1 cellular context compared by ENCODE assay signal in the genomic region with DNA sequence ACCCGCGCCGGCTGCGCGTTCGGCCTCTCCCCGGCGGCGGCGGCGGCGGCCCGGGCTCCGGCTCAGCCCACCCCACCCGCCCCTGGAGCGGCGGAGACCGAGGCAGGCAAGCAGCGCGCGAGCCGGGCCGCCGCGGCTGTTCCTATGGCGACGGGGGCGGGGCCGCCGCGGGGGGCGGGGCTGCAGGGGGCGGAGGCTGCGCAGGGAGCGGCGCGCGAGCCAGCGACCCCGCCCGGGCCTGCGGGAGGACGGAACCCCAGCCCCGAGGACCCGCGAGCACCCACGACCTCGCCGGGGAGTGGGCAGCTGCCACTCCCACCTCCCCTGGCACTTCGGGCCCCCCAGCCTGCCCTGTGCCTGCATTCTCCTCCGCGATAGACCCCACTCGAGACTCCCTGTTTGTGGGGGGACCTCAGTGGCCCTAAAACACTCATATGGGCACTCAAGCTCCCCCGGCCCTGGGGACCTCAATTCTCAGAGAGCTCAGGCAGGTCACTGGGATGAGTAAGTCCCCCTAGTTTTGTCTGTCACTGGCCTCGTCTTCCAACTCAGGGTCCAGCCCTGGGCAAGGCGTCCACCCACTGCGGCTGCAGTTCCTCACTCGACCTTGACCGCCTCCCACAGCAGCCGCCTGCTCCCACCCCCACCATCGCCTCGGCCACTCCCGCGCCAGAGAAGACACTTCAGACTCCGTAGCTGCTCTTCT.
TF ChIP-seq lines count a peak whose summit lies in the region.

A gene (minus strand): TSS at position 115 of the 706 bp plus-strand sequence. CDS start 597 bp downstream, outside the sequence.

TF ChIP-seq in K562, 482 proteins besides CTCF, POLR2A, EP300 and RAD21 (continued from another document and continues in another):
- TF ChIP-seq, protein P1, sequence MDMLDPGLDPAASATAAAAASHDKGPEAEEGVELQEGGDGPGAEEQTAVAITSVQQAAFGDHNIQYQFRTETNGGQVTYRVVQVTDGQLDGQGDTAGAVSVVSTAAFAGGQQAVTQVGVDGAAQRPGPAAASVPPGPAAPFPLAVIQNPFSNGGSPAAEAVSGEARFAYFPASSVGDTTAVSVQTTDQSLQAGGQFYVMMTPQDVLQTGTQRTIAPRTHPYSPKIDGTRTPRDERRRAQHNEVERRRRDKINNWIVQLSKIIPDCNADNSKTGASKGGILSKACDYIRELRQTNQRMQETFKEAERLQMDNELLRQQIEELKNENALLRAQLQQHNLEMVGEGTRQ (CRISPR knock-in tag; IDR thresholded peaks at IDR 0.05) = no peak
- TF ChIP-seq OTX1 (CRISPR knock-in tag; IDR thresholded peaks at IDR 0.05) (no peak), FOXJ2 (tag; IDR thresholded peaks at IDR 0.05) (no peak), NFATC3 (IDR thresholded peaks at IDR 0.05) (no peak), SREBF2 (CRISPR knock-in tag; IDR thresholded peaks at IDR 0.05) (no peak), HDAC3 (IDR thresholded peaks at IDR 0.05; ENCODE audit: borderline replicate concordance, partially characterized antibody) (no peak), ARID1B (IDR thresholded peaks at IDR 0.05) (no peak), ZNF197 (CRISPR knock-in tag; IDR thresholded peaks at IDR 0.05; ENCODE audit: low read depth) (no peak), FOS (IDR thresholded peaks at IDR 0.05; ENCODE audit: extremely low read depth, insufficient read length) (no peak), IFI16 (CRISPR knock-in tag; IDR thresholded peaks at IDR 0.05) (no peak), NFXL1 (CRISPR knock-in tag; IDR thresholded peaks at IDR 0.05) (no peak), ZNF324 (CRISPR knock-in tag; IDR thresholded peaks at IDR 0.05) (no peak), ZNF224 (CRISPR knock-in tag; IDR thresholded peaks at IDR 0.05) (no peak), ZFP1 (CRISPR knock-in tag; IDR thresholded peaks at IDR 0.05) (no peak), HLTF (IDR thresholded peaks at IDR 0.05) (no peak), ZNF41 (CRISPR knock-in tag; conservative IDR thresholded peaks at IDR 0.05) (no peak), SOX6 (IDR thresholded peaks at IDR 0.05) (no peak), FIP1L1 (IDR thresholded peaks at IDR 0.05; ENCODE audit: low read depth, low read length, poor library complexity, severe bottlenecking) (no peak), RHOXF2B (CRISPR knock-in tag; conservative IDR thresholded peaks at IDR 0.05) (no peak), ZNF699 (CRISPR knock-in tag; IDR thresholded peaks at IDR 0.05; ENCODE audit: insufficient replicate concordance) (no peak), ETV6 (IDR thresholded peaks at IDR 0.05; ENCODE audit: borderline replicate concordance in 1 of 2, low read depth in 2 of 2, low read length in 1 of 2) (no peak), ETV6 (CRISPR knock-in tag; IDR thresholded peaks at IDR 0.05; ENCODE audit: borderline replicate concordance) (no peak), TGIF2 (CRISPR knock-in tag; IDR thresholded peaks at IDR 0.05) (no peak), RFX7 (CRISPR knock-in tag; IDR thresholded peaks at IDR 0.05) (no peak), ZNF175 (CRISPR knock-in tag; IDR thresholded peaks at IDR 0.05; ENCODE audit: low read depth) (no peak), ZBTB7A (IDR thresholded peaks at IDR 0.05; ENCODE audit: borderline replicate concordance, control insufficient read depth, low read depth, low read length) (peak; percentile 61; the same call in 1 of the 2 replicates), KLF16 (IDR thresholded peaks at IDR 0.05) (no peak), CCNT2 (IDR thresholded peaks at IDR 0.05; ENCODE audit: borderline replicate concordance, extremely low read depth, insufficient read length, low read depth, low read length) (peak; percentile 66), SIRT6 (IDR thresholded peaks at IDR 0.05; ENCODE audit: low read depth, low read length) (peak; percentile 90), CHD2 (IDR thresholded peaks at IDR 0.05; ENCODE audit: low read depth, low read length) (0 out of 2 replicates have a peak, but pooled peaks have one; percentile 6), COPS2 (conservative IDR thresholded peaks at IDR 0.05) (no peak)
- TF ChIP-seq, protein P2, sequence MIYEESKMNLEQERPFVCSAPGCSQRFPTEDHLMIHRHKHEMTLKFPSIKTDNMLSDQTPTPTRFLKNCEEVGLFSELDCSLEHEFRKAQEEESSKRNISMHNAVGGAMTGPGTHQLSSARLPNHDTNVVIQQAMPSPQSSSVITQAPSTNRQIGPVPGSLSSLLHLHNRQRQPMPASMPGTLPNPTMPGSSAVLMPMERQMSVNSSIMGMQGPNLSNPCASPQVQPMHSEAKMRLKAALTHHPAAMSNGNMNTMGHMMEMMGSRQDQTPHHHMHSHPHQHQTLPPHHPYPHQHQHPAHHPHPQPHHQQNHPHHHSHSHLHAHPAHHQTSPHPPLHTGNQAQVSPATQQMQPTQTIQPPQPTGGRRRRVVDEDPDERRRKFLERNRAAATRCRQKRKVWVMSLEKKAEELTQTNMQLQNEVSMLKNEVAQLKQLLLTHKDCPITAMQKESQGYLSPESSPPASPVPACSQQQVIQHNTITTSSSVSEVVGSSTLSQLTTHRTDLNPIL (CRISPR knock-in tag; IDR thresholded peaks at IDR 0.05) = no peak
- TF ChIP-seq, protein P3, sequence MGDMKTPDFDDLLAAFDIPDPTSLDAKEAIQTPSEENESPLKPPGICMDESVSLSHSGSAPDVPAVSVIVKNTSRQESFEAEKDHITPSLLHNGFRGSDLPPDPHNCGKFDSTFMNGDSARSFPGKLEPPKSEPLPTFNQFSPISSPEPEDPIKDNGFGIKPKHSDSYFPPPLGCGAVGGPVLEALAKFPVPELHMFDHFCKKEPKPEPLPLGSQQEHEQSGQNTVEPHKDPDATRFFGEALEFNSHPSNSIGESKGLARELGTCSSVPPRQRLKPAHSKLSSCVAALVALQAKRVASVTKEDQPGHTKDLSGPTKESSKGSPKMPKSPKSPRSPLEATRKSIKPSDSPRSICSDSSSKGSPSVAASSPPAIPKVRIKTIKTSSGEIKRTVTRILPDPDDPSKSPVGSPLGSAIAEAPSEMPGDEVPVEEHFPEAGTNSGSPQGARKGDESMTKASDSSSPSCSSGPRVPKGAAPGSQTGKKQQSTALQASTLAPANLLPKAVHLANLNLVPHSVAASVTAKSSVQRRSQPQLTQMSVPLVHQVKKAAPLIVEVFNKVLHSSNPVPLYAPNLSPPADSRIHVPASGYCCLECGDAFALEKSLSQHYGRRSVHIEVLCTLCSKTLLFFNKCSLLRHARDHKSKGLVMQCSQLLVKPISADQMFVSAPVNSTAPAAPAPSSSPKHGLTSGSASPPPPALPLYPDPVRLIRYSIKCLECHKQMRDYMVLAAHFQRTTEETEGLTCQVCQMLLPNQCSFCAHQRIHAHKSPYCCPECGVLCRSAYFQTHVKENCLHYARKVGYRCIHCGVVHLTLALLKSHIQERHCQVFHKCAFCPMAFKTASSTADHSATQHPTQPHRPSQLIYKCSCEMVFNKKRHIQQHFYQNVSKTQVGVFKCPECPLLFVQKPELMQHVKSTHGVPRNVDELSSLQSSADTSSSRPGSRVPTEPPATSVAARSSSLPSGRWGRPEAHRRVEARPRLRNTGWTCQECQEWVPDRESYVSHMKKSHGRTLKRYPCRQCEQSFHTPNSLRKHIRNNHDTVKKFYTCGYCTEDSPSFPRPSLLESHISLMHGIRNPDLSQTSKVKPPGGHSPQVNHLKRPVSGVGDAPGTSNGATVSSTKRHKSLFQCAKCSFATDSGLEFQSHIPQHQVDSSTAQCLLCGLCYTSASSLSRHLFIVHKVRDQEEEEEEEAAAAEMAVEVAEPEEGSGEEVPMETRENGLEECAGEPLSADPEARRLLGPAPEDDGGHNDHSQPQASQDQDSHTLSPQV (IDR thresholded peaks at IDR 0.05) = no peak
- TF ChIP-seq, protein P4, sequence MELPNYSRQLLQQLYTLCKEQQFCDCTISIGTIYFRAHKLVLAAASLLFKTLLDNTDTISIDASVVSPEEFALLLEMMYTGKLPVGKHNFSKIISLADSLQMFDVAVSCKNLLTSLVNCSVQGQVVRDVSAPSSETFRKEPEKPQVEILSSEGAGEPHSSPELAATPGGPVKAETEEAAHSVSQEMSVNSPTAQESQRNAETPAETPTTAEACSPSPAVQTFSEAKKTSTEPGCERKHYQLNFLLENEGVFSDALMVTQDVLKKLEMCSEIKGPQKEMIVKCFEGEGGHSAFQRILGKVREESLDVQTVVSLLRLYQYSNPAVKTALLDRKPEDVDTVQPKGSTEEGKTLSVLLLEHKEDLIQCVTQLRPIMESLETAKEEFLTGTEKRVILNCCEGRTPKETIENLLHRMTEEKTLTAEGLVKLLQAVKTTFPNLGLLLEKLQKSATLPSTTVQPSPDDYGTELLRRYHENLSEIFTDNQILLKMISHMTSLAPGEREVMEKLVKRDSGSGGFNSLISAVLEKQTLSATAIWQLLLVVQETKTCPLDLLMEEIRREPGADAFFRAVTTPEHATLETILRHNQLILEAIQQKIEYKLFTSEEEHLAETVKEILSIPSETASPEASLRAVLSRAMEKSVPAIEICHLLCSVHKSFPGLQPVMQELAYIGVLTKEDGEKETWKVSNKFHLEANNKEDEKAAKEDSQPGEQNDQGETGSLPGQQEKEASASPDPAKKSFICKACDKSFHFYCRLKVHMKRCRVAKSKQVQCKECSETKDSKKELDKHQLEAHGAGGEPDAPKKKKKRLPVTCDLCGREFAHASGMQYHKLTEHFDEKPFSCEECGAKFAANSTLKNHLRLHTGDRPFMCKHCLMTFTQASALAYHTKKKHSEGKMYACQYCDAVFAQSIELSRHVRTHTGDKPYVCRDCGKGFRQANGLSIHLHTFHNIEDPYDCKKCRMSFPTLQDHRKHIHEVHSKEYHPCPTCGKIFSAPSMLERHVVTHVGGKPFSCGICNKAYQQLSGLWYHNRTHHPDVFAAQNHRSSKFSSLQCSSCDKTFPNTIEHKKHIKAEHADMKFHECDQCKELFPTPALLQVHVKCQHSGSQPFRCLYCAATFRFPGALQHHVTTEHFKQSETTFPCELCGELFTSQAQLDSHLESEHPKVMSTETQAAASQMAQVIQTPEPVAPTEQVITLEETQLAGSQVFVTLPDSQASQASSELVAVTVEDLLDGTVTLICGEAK (IDR thresholded peaks at IDR 0.05) = no peak
- TF ChIP-seq, protein P4 (CRISPR knock-in tag; IDR thresholded peaks at IDR 0.05) = no peak
- TF ChIP-seq, protein P5, sequence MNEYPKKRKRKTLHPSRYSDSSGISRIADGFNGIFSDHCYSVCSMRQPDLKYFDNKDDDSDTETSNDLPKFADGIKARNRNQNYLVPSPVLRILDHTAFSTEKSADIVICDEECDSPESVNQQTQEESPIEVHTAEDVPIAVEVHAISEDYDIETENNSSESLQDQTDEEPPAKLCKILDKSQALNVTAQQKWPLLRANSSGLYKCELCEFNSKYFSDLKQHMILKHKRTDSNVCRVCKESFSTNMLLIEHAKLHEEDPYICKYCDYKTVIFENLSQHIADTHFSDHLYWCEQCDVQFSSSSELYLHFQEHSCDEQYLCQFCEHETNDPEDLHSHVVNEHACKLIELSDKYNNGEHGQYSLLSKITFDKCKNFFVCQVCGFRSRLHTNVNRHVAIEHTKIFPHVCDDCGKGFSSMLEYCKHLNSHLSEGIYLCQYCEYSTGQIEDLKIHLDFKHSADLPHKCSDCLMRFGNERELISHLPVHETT (CRISPR knock-in tag; conservative IDR thresholded peaks at IDR 0.05 in 1 of 2, IDR thresholded peaks at IDR 0.05 in 1 of 2) = peak in 1 of 2 experiments; percentile 53; a peak in 1 of 4 replicates
- TF ChIP-seq, protein P6, sequence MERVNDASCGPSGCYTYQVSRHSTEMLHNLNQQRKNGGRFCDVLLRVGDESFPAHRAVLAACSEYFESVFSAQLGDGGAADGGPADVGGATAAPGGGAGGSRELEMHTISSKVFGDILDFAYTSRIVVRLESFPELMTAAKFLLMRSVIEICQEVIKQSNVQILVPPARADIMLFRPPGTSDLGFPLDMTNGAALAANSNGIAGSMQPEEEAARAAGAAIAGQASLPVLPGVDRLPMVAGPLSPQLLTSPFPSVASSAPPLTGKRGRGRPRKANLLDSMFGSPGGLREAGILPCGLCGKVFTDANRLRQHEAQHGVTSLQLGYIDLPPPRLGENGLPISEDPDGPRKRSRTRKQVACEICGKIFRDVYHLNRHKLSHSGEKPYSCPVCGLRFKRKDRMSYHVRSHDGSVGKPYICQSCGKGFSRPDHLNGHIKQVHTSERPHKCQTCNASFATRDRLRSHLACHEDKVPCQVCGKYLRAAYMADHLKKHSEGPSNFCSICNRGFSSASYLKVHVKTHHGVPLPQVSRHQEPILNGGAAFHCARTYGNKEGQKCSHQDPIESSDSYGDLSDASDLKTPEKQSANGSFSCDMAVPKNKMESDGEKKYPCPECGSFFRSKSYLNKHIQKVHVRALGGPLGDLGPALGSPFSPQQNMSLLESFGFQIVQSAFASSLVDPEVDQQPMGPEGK (CRISPR knock-in tag; IDR thresholded peaks at IDR 0.05; ENCODE audit: borderline replicate concordance) = no peak
- TF ChIP-seq, protein P7, sequence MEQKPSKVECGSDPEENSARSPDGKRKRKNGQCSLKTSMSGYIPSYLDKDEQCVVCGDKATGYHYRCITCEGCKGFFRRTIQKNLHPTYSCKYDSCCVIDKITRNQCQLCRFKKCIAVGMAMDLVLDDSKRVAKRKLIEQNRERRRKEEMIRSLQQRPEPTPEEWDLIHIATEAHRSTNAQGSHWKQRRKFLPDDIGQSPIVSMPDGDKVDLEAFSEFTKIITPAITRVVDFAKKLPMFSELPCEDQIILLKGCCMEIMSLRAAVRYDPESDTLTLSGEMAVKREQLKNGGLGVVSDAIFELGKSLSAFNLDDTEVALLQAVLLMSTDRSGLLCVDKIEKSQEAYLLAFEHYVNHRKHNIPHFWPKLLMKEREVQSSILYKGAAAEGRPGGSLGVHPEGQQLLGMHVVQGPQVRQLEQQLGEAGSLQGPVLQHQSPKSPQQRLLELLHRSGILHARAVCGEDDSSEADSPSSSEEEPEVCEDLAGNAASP (IDR thresholded peaks at IDR 0.05) = no peak
